ENCODE assay signal across 24 cellular contexts in genomic region chr7:155408657-155409586, GRCh38. TPM values are rescaled to one million over a fixed set of nuclear protein-coding genes. Genes with fewer than 3 reads are reported as not detected.
DNase-seq lines count a peak whose midpoint lies in the region; ATAC-seq and TF ChIP-seq lines count a peak whose summit lies in the region.
"Had no signal": no experiment of that assay in that cellular context is flagged by ENCODE, and none has a peak within 500 bp of the region (broad histone marks: within the 10 kb centered on the region; RNA-seq: fewer than 3 reads in every experiment).

No MANE protein-coding gene starts in this region.

- H3K27ac ChIP-seq in RWPE2 (ENCODE audit: poor library complexity, severe bottlenecking): no peak overlapping the region
- no peak overlapping the region for H3K27ac ChIP-seq in transverse colon
- no peak overlapping the region for H3K27ac ChIP-seq in stomach
- H3K27ac ChIP-seq: PC-9, sigmoid colon, SJSA1, thyroid gland, WERI-Rb-1 had no signal

- no peak for TF ChIP-seq POLR2A in transverse colon (IDR thresholded peaks at IDR 0.05)
- no peak for TF ChIP-seq POLR2A in stomach (IDR thresholded peaks at IDR 0.05)

- in situ Hi-C loops in transverse colon (cut with MboI; ENCODE audit: low pct_ligation_motif_present in 1 of 4, low pct_unique_long_range_greater_than_20kb in 1 of 4, low sequenced_read_pairs in 3 of 4): no loop called here

- ATAC-seq in RWPE2 (ENCODE audit: low read depth): peak; percentile 30; the same call in 2 of the 3 replicates
- ATAC-seq: left cardiac atrium had no signal

- H3K4me1 ChIP-seq in RWPE2 (ENCODE audit: insufficient read depth, poor library complexity, severe bottlenecking): no peaks in the 10 kb centered on the region
- no peaks in the 10 kb centered on the region for H3K4me1 ChIP-seq in transverse colon
- peaks cover 0 to 11% (median 0%) of the 10 kb centered on the region in 4 donors for H3K4me1 ChIP-seq in stomach
- H3K4me1 ChIP-seq: sigmoid colon had no signal

- H3K9me3 ChIP-seq in RWPE2 (ENCODE audit: severe bottlenecking) (no peaks in the 10 kb centered on the region), transverse colon (no peaks in the 10 kb centered on the region), stomach (no peaks in the 10 kb centered on the region)
- H3K9me3 ChIP-seq: sigmoid colon, SJSA1, thyroid gland had no signal

- H3K4me3 ChIP-seq in RWPE2 (ENCODE audit: severe bottlenecking) (no peak overlapping the region), transverse colon (no peak overlapping the region), stomach (no peak overlapping the region)
- H3K4me3 ChIP-seq: PC-9, sigmoid colon, SJSA1, thyroid gland had no signal

- TF ChIP-seq EP300 in transverse colon (IDR thresholded peaks at IDR 0.05; ENCODE audit: low read depth) (no peak), stomach (IDR thresholded peaks at IDR 0.05) (no peak)

- WGBS in transverse colon (ENCODE audit: low coverage in 1 of 2), 2 donors: 37% methylated on average over 37 of the region's 38 CpGs; no CpG with 5 or more reads in 1 of the 2 donors
- WGBS in stomach, 5 donors: 24 to 47% (median 28%) methylated on average over 22 to 38 of the region's 38 CpGs

- DNase-seq in A172 (ENCODE audit: low spot score): peak; percentile 46
- peak; percentile 68 for DNase-seq in Daoy (ENCODE audit: low read depth)
- DNase-seq in RWPE2 (ENCODE audit: low spot score): no peak
- peak; percentile 72 for DNase-seq in islet precursor cell
- DNase-seq in transverse colon: no peak
- no peak for DNase-seq in stomach
- DNase-seq in activated naive CD4-positive, alpha-beta T cell treated with anti-CD3 and anti-CD28 coated beads, Interleukin-2, amount 50 U/mL, for 16 hours: no peak
- no peak for DNase-seq in SKM-1 treated with dmso at 0.1 percent for 144 hours (lab: John Stamatoyannopoulos, UW; ENCODE audit: unreplicated experiment)
- DNase-seq: activated CD4-positive, alpha-beta T cell treated with anti-CD3 and anti-CD28 coated beads, Interleukin-2, amount 50 U/mL, for 4 hours; activated naive CD4-positive, alpha-beta T cell treated with Interleukin-2 at 50 U/mL for 16 hours; activated T-cell treated with anti-CD3 and anti-CD28 coated beads for 4 hours; left cardiac atrium; NCI-H1436; NCI-H2171 treated with DMSO at 0.1 percent for 48 hours; NCI-H82; PC-9; sigmoid colon; stimulated activated naive B cell treated with anti-CD40 and anti-IgM and Interleukin-4, amounts not matched to agents 10 μg/mL and 1 μg/mL and 100 μg/mL, for 72 hours; T-helper 2 cell; thyroid gland; WERI-Rb-1 had no signal

- no peak for TF ChIP-seq CTCF in RWPE2 (IDR thresholded peaks at IDR 0.05; ENCODE audit: poor library complexity, severe bottlenecking)
- no peak for TF ChIP-seq CTCF in transverse colon (IDR thresholded peaks at IDR 0.05)
- TF ChIP-seq CTCF in stomach (IDR thresholded peaks at IDR 0.05): no peak

- H3K27me3 ChIP-seq in RWPE2 (ENCODE audit: insufficient read depth, poor library complexity, severe bottlenecking): peaks cover 33% of the 10 kb centered on the region
- H3K27me3 ChIP-seq in transverse colon: peaks cover 51% of the 10 kb centered on the region
- H3K27me3 ChIP-seq in stomach: peaks cover 7 to 74% (median 54%) of the 10 kb centered on the region in 3 donors

- H3K36me3 ChIP-seq in RWPE2 (ENCODE audit: low read depth): no peaks in the 10 kb centered on the region
- no peaks in the 10 kb centered on the region for H3K36me3 ChIP-seq in transverse colon
- no peaks in the 10 kb centered on the region for H3K36me3 ChIP-seq in stomach
- H3K36me3 ChIP-seq: sigmoid colon, SJSA1, thyroid gland, WERI-Rb-1 had no signal

- intact Hi-C loops in transverse colon (cut with DNase I; ENCODE audit: low total_unique reads) (no loop called here), stomach (cut with DNase I; ENCODE audit: low total_unique reads) (no loop called here)

RNA-seq across cellular contexts. Expression of gene EN2, which starts 49.0 kb away (rescaled TPM):
- not detected in 2 replicates for total RNA-seq in A172 (2014; rRNA removed; shearing (Covaris generic))
- total RNA-seq in Daoy (2014; rRNA removed; shearing (Covaris generic)): 1.4 and 3.5 TPM in 2 replicates
- not detected for total RNA-seq in transverse colon
- not detected for total RNA-seq in stomach
- under 1 TPM in 1 of 3 donors, not detected in 2; 0.03 TPM for polyA plus RNA-seq in stomach
- total RNA-seq: frontal cortex, PC-9 had no signal
- polyA plus RNA-seq: neural cell, sigmoid colon had no signal

Comparison
In these comparisons a context has a peak if more than half of its experiments do, and no peak if none do; other contexts are left out.
1. DNase-seq: peak in A172 (single experiment), Daoy (single experiment) and islet precursor cell (single experiment); none in RWPE2 (single experiment), transverse colon (single experiment), stomach (single experiment), activated naive CD4-positive, alpha-beta T cell treated with anti-CD3 and anti-CD28 coated beads, Interleukin-2, amount 50 U/mL, for 16 hours (single experiment) and SKM-1 treated with dmso at 0.1 percent for 144 hours (single experiment).